Comparison of ENCODE assay signal across 9 cellular contexts in genomic region chr2:85215074-85216050, GRCh38.
DNase-seq lines count a peak whose midpoint lies in the region; ATAC-seq lines count a peak whose summit lies in the region.
"Had no signal": no experiment of that assay in that cellular context is flagged by ENCODE, and none has a peak within 500 bp of the region (broad histone marks: within the 10 kb centered on the region; RNA-seq: fewer than 3 reads in every experiment).

No MANE protein-coding gene starts in this region.

- no peak overlapping the region for H4K12ac ChIP-seq in trophoblast cell (ENCODE audit: low read depth, low read length)

- H3K79me1 ChIP-seq in trophoblast cell (ENCODE audit: low read length), result no peaks in the 10 kb centered on the region

- H2AK5ac ChIP-seq in trophoblast cell (ENCODE audit: low read length), result no peak overlapping the region

- H3K36me3 ChIP-seq in trophoblast cell (ENCODE audit: control insufficient read depth in 1 of 2, insufficient read depth in 2 of 2, low read length in 2 of 2), result no peaks in the 10 kb centered on the region
- H3K36me3 ChIP-seq: adrenal gland had no signal

- H3K4me1 Mint-ChIP-seq in T-helper 2 cell treated with Interferon-gamma antibody and Interleukin-4, amounts not matched to agents 5 μg/mL and 100 μg/mL, for 36 hours (ENCODE audit: low read depth), result no peaks in the 10 kb centered on the region

- peaks cover 4 to 14% of the 10 kb centered on the region in 2 experiments for H3K4me1 ChIP-seq in trophoblast cell (ENCODE audit: control insufficient read depth in 1 of 2, insufficient read depth in 2 of 2, low read length in 2 of 2)
- H3K4me1 ChIP-seq: adrenal gland had no signal

- no peak overlapping the region for H3K27ac Mint-ChIP-seq in T-helper 2 cell treated with Interferon-gamma antibody and Interleukin-4, amounts not matched to agents 5 μg/mL and 100 μg/mL, for 36 hours

- H4K8ac ChIP-seq in trophoblast cell (ENCODE audit: low read depth, low read length), result no peak overlapping the region

- H3K27me3 ChIP-seq in trophoblast cell (ENCODE audit: insufficient read depth, low read length), result no peaks in the 10 kb centered on the region
- H3K27me3 ChIP-seq: adrenal gland had no signal

- H3K4ac ChIP-seq in trophoblast cell (ENCODE audit: low read depth, low read length), result no peak overlapping the region

- peak overlapping the region; percentile 18 for H3K4me3 ChIP-seq in trophoblast cell (ENCODE audit: low read depth, low read length)
- H3K4me3 ChIP-seq: adrenal gland had no signal

- no peak overlapping the region for H2BK5ac ChIP-seq in trophoblast cell (ENCODE audit: low read depth, low read length, poor library complexity)

- no peak overlapping the region for H2AFZ ChIP-seq in trophoblast cell (ENCODE audit: insufficient read depth, low read length, poor library complexity)

- no peaks in the 10 kb centered on the region for H3K9me3 Mint-ChIP-seq in T-helper 2 cell treated with Interferon-gamma antibody and Interleukin-4, amounts not matched to agents 5 μg/mL and 100 μg/mL, for 36 hours

- H2BK120ac ChIP-seq in trophoblast cell (ENCODE audit: insufficient read depth, low read length, poor library complexity), result no peak overlapping the region

- no peak overlapping the region for H3K23ac ChIP-seq in trophoblast cell (ENCODE audit: low read length)

- H3K9ac ChIP-seq in trophoblast cell (ENCODE audit: low read length), result no peak overlapping the region

- WGBS in trophoblast cell (ENCODE audit: extremely low coverage, insufficient coverage, insufficient read length), result no CpG with 5 or more reads among the region's 20 CpGs

- ATAC-seq in HG03469 (IDR thresholded peaks at IDR 0.05; ENCODE audit: unreplicated experiment) (no peak), GM18867 (IDR thresholded peaks at IDR 0.05; ENCODE audit: unreplicated experiment) (no peak)

- H3K36me3 Mint-ChIP-seq in T-helper 2 cell treated with Interferon-gamma antibody and Interleukin-4, amounts not matched to agents 5 μg/mL and 100 μg/mL, for 36 hours (ENCODE audit: low read depth), result no peaks in the 10 kb centered on the region

- H3K79me2 ChIP-seq in trophoblast cell (ENCODE audit: control insufficient read depth, insufficient read depth, low read length, poor library complexity), result no peaks in the 10 kb centered on the region

- H3K27ac ChIP-seq in trophoblast cell (ENCODE audit: low read depth, low read length), result no peak overlapping the region
- H3K27ac ChIP-seq: adrenal gland had no signal

- peaks cover 4% of the 10 kb centered on the region for H3K27me3 Mint-ChIP-seq in T-helper 2 cell treated with Interferon-gamma antibody and Interleukin-4, amounts not matched to agents 5 μg/mL and 100 μg/mL, for 36 hours (ENCODE audit: low read depth)

- no peak overlapping the region for H3K4me3 Mint-ChIP-seq in T-helper 2 cell treated with Interferon-gamma antibody and Interleukin-4, amounts not matched to agents 5 μg/mL and 100 μg/mL, for 36 hours

- no peak overlapping the region for H3K4me2 ChIP-seq in trophoblast cell (ENCODE audit: low read length)

- H2BK12ac ChIP-seq in trophoblast cell (ENCODE audit: low read length), result no peak overlapping the region

- no peak overlapping the region for H4K91ac ChIP-seq in trophoblast cell (ENCODE audit: low read depth, low read length)

- DNase-seq in Daoy (ENCODE audit: low read depth), result peak; percentile 67
- DNase-seq in NCI-H69 (lab: John Stamatoyannopoulos, UW), result peak; percentile 67
- peak; percentile 95 for DNase-seq in fibroblast of gingiva (ENCODE audit: low read depth)
- no peak for DNase-seq in trophoblast cell
- no peak for DNase-seq in T-helper 2 cell treated with Interferon-gamma antibody and Interleukin-4, amounts not matched to agents 5 μg/mL and 100 μg/mL, for 36 hours (ENCODE audit: low spot score)
- no peak for DNase-seq in stimulated activated CD4-positive, alpha-beta T cell treated with anti-CD3 and anti-CD28 coated beads, Interleukin-1b, Interleukin-23, amount 100 ng/mL, for 48 hours

- H3K9me3 ChIP-seq in trophoblast cell (ENCODE audit: insufficient read depth, low read depth, low read length), result peaks cover 2% of the 10 kb centered on the region
- H3K9me3 ChIP-seq: adrenal gland had no signal

- H3K14ac ChIP-seq in trophoblast cell (ENCODE audit: low read length), result no peak overlapping the region

- H3K18ac ChIP-seq in trophoblast cell (ENCODE audit: low read length), result no peak overlapping the region

Comparison
In these comparisons a context has a peak if more than half of its experiments do, and no peak if none do; other contexts are left out.
1. DNase-seq: peak in Daoy (single experiment), NCI-H69 (single experiment) and fibroblast of gingiva (single experiment); none in trophoblast cell (0 of 2), T-helper 2 cell treated with Interferon-gamma antibody and Interleukin-4, amounts not matched to agents 5 μg/mL and 100 μg/mL, for 36 hours (single experiment) and stimulated activated CD4-positive, alpha-beta T cell treated with anti-CD3 and anti-CD28 coated beads, Interleukin-1b, Interleukin-23, amount 100 ng/mL, for 48 hours (single experiment).